35 cellular contexts compared by ENCODE assay signal in the genomic region with DNA sequence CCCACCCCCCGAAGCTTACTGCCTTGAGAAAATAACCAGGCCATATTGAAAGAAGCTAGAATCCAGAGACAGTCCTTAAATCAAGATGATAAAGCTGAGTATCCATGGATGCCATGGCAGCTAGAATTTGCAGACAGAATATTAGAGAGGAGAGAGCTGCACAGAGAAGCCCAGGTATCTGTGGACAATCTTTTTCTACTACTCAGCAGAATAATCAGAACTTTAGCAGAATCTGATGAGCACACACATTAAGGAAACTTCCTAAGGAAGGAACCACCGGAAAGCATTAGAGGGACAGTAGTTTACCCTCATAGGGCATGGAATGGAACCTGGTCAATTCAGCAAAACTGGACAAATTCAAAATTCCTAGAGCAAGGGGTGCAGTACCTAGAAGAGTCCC.
"Had no signal": no experiment of that assay in that cellular context is flagged by ENCODE, and none has a peak within 500 bp of the region (broad histone marks: within the 10 kb centered on the region; RNA-seq: fewer than 3 reads in every experiment).

No MANE protein-coding gene starts in this region.

- H3K36me3 ChIP-seq: MG63 had no signal

- H3K4me3 ChIP-seq: MG63 had no signal

- H3K27me3 ChIP-seq: MG63 had no signal

- DNase-seq: Karpas-422, Kasumi-1, MG63, MM.1S, MV-4-11, NCI-H1048, NCI-H1092, NCI-H1092 treated with DMSO at 0.1 percent for 48 hours, NCI-H1105, NCI-H1105 treated with DMSO at 0.1 percent for 48 hours, NCI-H1417, NCI-H1417 treated with DMSO at 0.1 percent for 48 hours, NCI-H1436, NCI-H1436 treated with DMSO at 0.1 percent for 48 hours, NCI-H146, NCI-H1694, NCI-H1694 treated with DMSO at 0.1 percent for 48 hours, NCI-H187, NCI-H187 treated with DMSO at 0.1 percent for 48 hours, NCI-H1930, NCI-H2029, NCI-H2029 treated with DMSO at 0.1 percent for 48 hours, NCI-H2081, NCI-H2081 treated with DMSO at 0.1 percent for 48 hours, NCI-H2107, NCI-H2171, NCI-H2171 treated with DMSO at 0.1 percent for 48 hours, NCI-H2227 treated with DMSO at 0.1 percent for 48 hours, NCI-H226, NCI-H345, NCI-H446, NCI-H446 treated with DMSO at 0.1 percent for 48 hours, NCI-H510A, NCI-H510A treated with DMSO at 0.1 percent for 48 hours, NCI-H524 had no signal

- H3K9me3 ChIP-seq: MG63 had no signal
